1 cellular context compared by ENCODE assay signal in the genomic region with DNA sequence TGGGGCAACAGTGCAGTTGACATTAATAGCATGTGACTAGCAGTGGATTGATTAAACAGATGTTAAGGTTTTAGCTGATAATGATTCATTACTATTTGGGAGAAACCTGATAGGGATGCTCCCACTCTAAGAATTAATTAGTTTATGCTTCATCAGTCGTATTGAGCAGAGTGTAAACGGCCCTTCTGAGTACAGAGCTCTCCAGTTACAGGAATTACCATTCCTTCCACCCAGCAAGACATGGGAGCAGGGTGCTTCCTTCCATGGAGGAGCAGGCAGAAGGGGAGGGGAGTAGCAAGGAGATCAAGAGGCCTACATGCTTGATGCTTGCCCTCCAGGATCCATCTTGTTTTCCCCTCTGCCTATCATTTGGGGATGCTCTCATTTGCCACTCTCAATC.
TF ChIP-seq lines count a peak whose summit lies in the region.

No MANE protein-coding gene starts in this region.

TF ChIP-seq in GM23338, 12 proteins besides CTCF, POLR2A, EP300 and RAD21 (continued from another document):
- TF ChIP-seq STAT1 (IDR thresholded peaks at IDR 0.05; ENCODE audit: unreplicated experiment) (no peak), EZH2 (IDR thresholded peaks at IDR 0.05; ENCODE audit: low read depth, unreplicated experiment) (no peak)
